ENCODE assay signal across 8 cellular contexts in genomic region chr19:32675720-32676185, GRCh38. TPM values are rescaled to one million over a fixed set of nuclear protein-coding genes. Genes with fewer than 3 reads are reported as not detected.
DNase-seq lines count a peak whose midpoint lies in the region; ATAC-seq and TF ChIP-seq lines count a peak whose summit lies in the region.

Gene RGS9BP, plus strand, starts transcription at chr19:32675848. Its CDS starts 416 bp downstream, at chr19:32676264.

- intact Hi-C loops in activated T-helper 2 cell treated with anti-CD3 and anti-CD28 coated beads, Interferon-gamma antibody, Interleukin-2, Interleukin-4, amounts not matched to agents 10 μg/mL and 5 μg/mL and 100 μg/mL, durations not matched to agents 14 hours and 24 hours and 36 hours (cut with micrococcal nuclease) = loop anchor here (1.0 to 10.0 kb wide), 4 partner anchors 16 to 1499 kb away; partner anchors contain the start of genes FAAP24, LSM14A, NUDT19 and PDCD5

- peak; percentile 40 to 45 for ATAC-seq in naive thymus-derived CD8-positive, alpha-beta T cell

- POLR2A ChIA-PET in naive thymus-derived CD8-positive, alpha-beta T cell (lab: Charles Lee) = interaction anchor here (0.9 to 3.1 kb wide), 11 partner anchors 11 to 699 kb away, joined by 3 to 41 read pairs (median 4); partner anchors contain the start of genes DPY19L3, NUDT19, PDCD5 and ZNF507

- DNase-seq in HT-29 (ENCODE audit: low spot score) (peak; percentile 76), fibroblast of peridontal ligament (ENCODE audit: extremely low read depth) (peak; percentile 61), stromal cell of bone marrow (ENCODE audit: low read depth) (peak; percentile 56), retina (no peak)
- peak; percentile 54 for DNase-seq in activated T-helper 2 cell treated with anti-CD3 and anti-CD28 coated beads, Interferon-gamma antibody, Interleukin-2, Interleukin-4, amounts not matched to agents 10 μg/mL and 5 μg/mL and 100 μg/mL, durations not matched to agents 14 hours and 24 hours and 36 hours (ENCODE audit: low spot score)
- peak; percentile 30 to 77 (median 54) for DNase-seq in naive thymus-derived CD8-positive, alpha-beta T cell

- H3K36me3 Mint-ChIP-seq in activated T-helper 2 cell treated with anti-CD3 and anti-CD28 coated beads, Interferon-gamma antibody, Interleukin-2, Interleukin-4, amounts not matched to agents 10 μg/mL and 5 μg/mL and 100 μg/mL, durations not matched to agents 14 hours and 24 hours and 36 hours (ENCODE audit: low read depth) = peaks cover 4% of the 10 kb centered on the region
- no peaks in the 10 kb centered on the region for H3K36me3 Mint-ChIP-seq in naive thymus-derived CD8-positive, alpha-beta T cell

- H3K4me3 Mint-ChIP-seq in activated T-helper 2 cell treated with anti-CD3 and anti-CD28 coated beads, Interferon-gamma antibody, Interleukin-2, Interleukin-4, amounts not matched to agents 10 μg/mL and 5 μg/mL and 100 μg/mL, durations not matched to agents 14 hours and 24 hours and 36 hours (ENCODE audit: low read depth) = peak within 1 kb of the TSS; percentile 82
- peak within 1 kb of the TSS; percentile 83 to 96 (median 92) for H3K4me3 Mint-ChIP-seq in naive thymus-derived CD8-positive, alpha-beta T cell

- H3K27me3 Mint-ChIP-seq in activated T-helper 2 cell treated with anti-CD3 and anti-CD28 coated beads, Interferon-gamma antibody, Interleukin-2, Interleukin-4, amounts not matched to agents 10 μg/mL and 5 μg/mL and 100 μg/mL, durations not matched to agents 14 hours and 24 hours and 36 hours (ENCODE audit: low read depth) = peaks cover 16% of the 10 kb centered on the region
- H3K27me3 Mint-ChIP-seq in naive thymus-derived CD8-positive, alpha-beta T cell = peaks cover 6 to 14% (median 9%) of the 10 kb centered on the region in 5 donors

- no peaks in the 10 kb centered on the region for H3K9me3 Mint-ChIP-seq in activated T-helper 2 cell treated with anti-CD3 and anti-CD28 coated beads, Interferon-gamma antibody, Interleukin-2, Interleukin-4, amounts not matched to agents 10 μg/mL and 5 μg/mL and 100 μg/mL, durations not matched to agents 14 hours and 24 hours and 36 hours
- no peaks in the 10 kb centered on the region for H3K9me3 Mint-ChIP-seq in naive thymus-derived CD8-positive, alpha-beta T cell

- peaks cover 25% of the 10 kb centered on the region for H3K4me1 Mint-ChIP-seq in activated T-helper 2 cell treated with anti-CD3 and anti-CD28 coated beads, Interferon-gamma antibody, Interleukin-2, Interleukin-4, amounts not matched to agents 10 μg/mL and 5 μg/mL and 100 μg/mL, durations not matched to agents 14 hours and 24 hours and 36 hours (ENCODE audit: low read depth)
- peaks cover 14 to 42% (median 36%) of the 10 kb centered on the region in 4 donors for H3K4me1 Mint-ChIP-seq in naive thymus-derived CD8-positive, alpha-beta T cell

- peak within 1 kb of the TSS; percentile 73 for H3K4me3 ChIP-seq in GM08714 (ENCODE audit: low read length)

- H3K27ac Mint-ChIP-seq in activated T-helper 2 cell treated with anti-CD3 and anti-CD28 coated beads, Interferon-gamma antibody, Interleukin-2, Interleukin-4, amounts not matched to agents 10 μg/mL and 5 μg/mL and 100 μg/mL, durations not matched to agents 14 hours and 24 hours and 36 hours = peak within 1 kb of the TSS; percentile 17
- peak within 1 kb of the TSS; percentile 13 to 90 (median 68) for H3K27ac Mint-ChIP-seq in naive thymus-derived CD8-positive, alpha-beta T cell

TF ChIP-seq in PFSK-1, 5 proteins besides CTCF, POLR2A, EP300 and RAD21:
- no peak for TF ChIP-seq TAF1 (IDR thresholded peaks at IDR 0.05; ENCODE audit: borderline replicate concordance, insufficient read depth, low read length)
- TF ChIP-seq POLR2AphosphoS5 (IDR thresholded peaks at IDR 0.05; ENCODE audit: low read depth, low read length) = no peak
- peak; percentile 8 for TF ChIP-seq FOXP2 (optimal IDR thresholded peaks at IDR 0.05; ENCODE audit: borderline replicate concordance, extremely low read depth, extremely low read length, insufficient read depth)
- TF ChIP-seq REST (IDR thresholded peaks at IDR 0.05; ENCODE audit: insufficient read depth in 1 of 2, low read depth in 2 of 2, low read length in 2 of 2) = no peak
TF ChIP-seq in PFSK-1: peak in this region for 1.

RNA-seq across cellular contexts. Expression of gene RGS9BP, which starts in this region (rescaled TPM):
- total RNA-seq in HT-29 (2014; rRNA removed; shearing (Covaris generic)) = 0.70 and 1.0 TPM in 2 replicates
- polyA plus RNA-seq in PFSK-1 (2012; ENCODE audit: insufficient read length, low read depth) = 0.28 TPM
- 0.21 TPM in 2 replicates for total RNA-seq in activated T-helper 2 cell treated with anti-CD3 and anti-CD28 coated beads, Interferon-gamma antibody, Interleukin-2, Interleukin-4, amounts not matched to agents 10 μg/mL and 5 μg/mL and 100 μg/mL, durations not matched to agents 14 hours and 24 hours and 36 hours
- total RNA-seq in naive thymus-derived CD8-positive, alpha-beta T cell = under 1 TPM; 0.16 to 0.36 TPM
- under 1 TPM; 0.19 to 0.23 (median 0.20) TPM for polyA plus RNA-seq in naive thymus-derived CD8-positive, alpha-beta T cell

Comparison
In these comparisons a context has a peak if more than half of its experiments do, and no peak if none do; other contexts are left out.
1. Peak in DNase-seq in activated T-helper 2 cell treated with anti-CD3 and anti-CD28 coated beads, Interferon-gamma antibody, Interleukin-2, Interleukin-4, amounts not matched to agents 10 μg/mL and 5 μg/mL and 100 μg/mL, durations not matched to agents 14 hours and 24 hours and 36 hours; RNA of the gene not detected or under 1 TPM.
2. Peak in DNase-seq and ATAC-seq in naive thymus-derived CD8-positive, alpha-beta T cell; RNA of the gene not detected or under 1 TPM.